In the genomic region with DNA sequence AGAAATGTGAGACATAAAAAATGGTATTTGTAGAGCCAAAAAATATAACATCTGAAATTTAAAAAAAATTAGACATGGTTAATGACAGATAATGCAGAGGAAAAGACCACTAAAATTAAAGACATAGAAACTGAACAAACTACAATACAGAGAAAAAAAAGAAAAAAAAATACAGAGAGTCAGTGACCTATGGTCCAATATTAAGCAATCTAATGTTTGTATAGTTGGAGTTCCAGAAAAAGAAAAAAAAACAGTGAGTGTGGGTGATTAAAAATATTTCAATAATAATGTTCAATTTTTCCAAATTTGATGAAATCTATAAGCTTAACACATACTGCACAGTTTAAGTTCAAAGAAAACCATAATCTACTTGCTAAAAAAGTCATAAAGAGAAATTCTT, we compare ENCODE assay signal across 38 cellular contexts.
"Had no signal": no experiment of that assay in that cellular context is flagged by ENCODE, and none has a peak within 500 bp of the region (broad histone marks: within the 10 kb centered on the region; RNA-seq: fewer than 3 reads in every experiment).

No MANE protein-coding gene starts in this region.

- H3K4me1 Mint-ChIP-seq: activated CD4-positive, alpha-beta memory T cell treated with anti-CD3 and anti-CD28 coated beads, Interleukin-2, amount 10 ng/mL, durations not matched to agents 7 days and 5 days; activated CD4-positive, alpha-beta T cell treated with anti-CD3 and anti-CD28 coated beads for 36 hours; activated CD4-positive, alpha-beta T cell treated with anti-CD3 and anti-CD28 coated beads, Interleukin-2, amount 10 ng/mL, durations not matched to agents 7 days and 5 days; activated CD8-positive, alpha-beta memory T cell treated with anti-CD3 and anti-CD28 coated beads, Interleukin-2, amount 10 ng/mL, durations not matched to agents 7 days and 5 days; activated naive CD4-positive, alpha-beta T cell treated with anti-CD3 and anti-CD28 coated beads, Interleukin-2, amount 10 ng/mL, durations not matched to agents 7 days and 5 days; activated naive CD4-positive, alpha-beta T cell treated with anti-CD3 and anti-CD28 coated beads, Interleukin-2, amount 50 U/mL, for 24 hours; activated naive CD8-positive, alpha-beta T cell treated with anti-CD3 and anti-CD28 coated beads, Interleukin-2, amount 10 ng/mL, durations not matched to agents 7 days and 5 days; activated naive CD8-positive, alpha-beta T cell treated with anti-CD3 and anti-CD28 coated beads, Interleukin-2, amount 50 U/mL, for 24 hours; brain; central memory CD8-positive, alpha-beta T cell had no signal

- DNase-seq: activated CD4-positive, alpha-beta memory T cell treated with anti-CD3 and anti-CD28 coated beads, Interleukin-2, amount 10 ng/mL, durations not matched to agents 7 days and 5 days; activated CD4-positive, alpha-beta T cell treated with anti-CD3 and anti-CD28 coated beads for 1 hour; activated CD4-positive, alpha-beta T cell treated with anti-CD3 and anti-CD28 coated beads for 36 hours; activated CD4-positive, alpha-beta T cell treated with anti-CD3 and anti-CD28 coated beads for 48 hours; activated CD4-positive, alpha-beta T cell treated with anti-CD3 and anti-CD28 coated beads, Interleukin-2, amount 10 ng/mL, durations not matched to agents 7 days and 5 days; activated CD4-positive, alpha-beta T cell treated with anti-CD3 and anti-CD28 coated beads, Interleukin-2, amount 50 U/mL, for 48 hours; activated CD4-positive, CD25-positive, alpha-beta regulatory T cell; activated CD8-positive, alpha-beta memory T cell treated with anti-CD3 and anti-CD28 coated beads for 24 hours; activated CD8-positive, alpha-beta memory T cell treated with anti-CD3 and anti-CD28 coated beads, Interleukin-2, amount 10 ng/mL, durations not matched to agents 7 days and 5 days; activated CD8-positive, alpha-beta memory T cell treated with anti-CD3 and anti-CD28 coated beads, Interleukin-2, amount 50 U/mL, for 48 hours; activated CD8-positive, alpha-beta T cell treated with anti-CD3 and anti-CD28 coated beads, Interleukin-2, amount 10 ng/mL, durations not matched to agents 7 days and 5 days; activated effector memory CD4-positive, alpha-beta T cell treated with Interleukin-2 at 50 U/mL for 16 hours; activated gamma-delta T cell; activated naive CD4-positive, alpha-beta T cell treated with anti-CD3 and anti-CD28 coated beads, Interleukin-2, amount 10 ng/mL, durations not matched to agents 7 days and 5 days; activated naive CD4-positive, alpha-beta T cell treated with Interleukin-2 at 50 U/mL for 16 hours; activated naive CD8-positive, alpha-beta T cell treated with anti-CD3 and anti-CD28 coated beads, Interleukin-2, amount 10 ng/mL, durations not matched to agents 7 days and 5 days; activated naive CD8-positive, alpha-beta T cell treated with anti-CD3 and anti-CD28 coated beads, Interleukin-2, amount 50 U/mL, for 24 hours; activated T-cell treated with anti-CD3 and anti-CD28 coated beads, Interleukin-2, amount 50 U/mL, for 24 hours; activated T-cell treated with anti-CD3 and anti-CD28 coated beads, Interleukin-2, amount 50 U/mL, for 48 hours; amygdala; anterior cingulate cortex; caudate nucleus; cerebellar nuclear complex; T-helper 1 cell; T-helper 2 cell; T-helper 9 cell; WERI-Rb-1 had no signal

- H3K27me3 ChIP-seq: ascending aorta, cardiac muscle cell had no signal

- H3K4me3 Mint-ChIP-seq: activated CD4-positive, alpha-beta memory T cell treated with anti-CD3 and anti-CD28 coated beads, Interleukin-2, amount 10 ng/mL, durations not matched to agents 7 days and 5 days; activated CD4-positive, alpha-beta T cell treated with anti-CD3 and anti-CD28 coated beads for 36 hours; activated CD4-positive, alpha-beta T cell treated with anti-CD3 and anti-CD28 coated beads, Interleukin-2, amount 10 ng/mL, durations not matched to agents 7 days and 5 days; activated CD8-positive, alpha-beta memory T cell treated with anti-CD3 and anti-CD28 coated beads, Interleukin-2, amount 10 ng/mL, durations not matched to agents 7 days and 5 days; activated CD8-positive, alpha-beta T cell treated with anti-CD3 and anti-CD28 coated beads, Interleukin-2, amount 10 ng/mL, durations not matched to agents 7 days and 5 days; activated naive CD4-positive, alpha-beta T cell treated with anti-CD3 and anti-CD28 coated beads, Interleukin-2, amount 10 ng/mL, durations not matched to agents 7 days and 5 days; activated naive CD4-positive, alpha-beta T cell treated with anti-CD3 and anti-CD28 coated beads, Interleukin-2, amount 50 U/mL, for 24 hours; activated naive CD8-positive, alpha-beta T cell; activated naive CD8-positive, alpha-beta T cell treated with anti-CD3 and anti-CD28 coated beads, Interleukin-2, amount 10 ng/mL, durations not matched to agents 7 days and 5 days; activated naive CD8-positive, alpha-beta T cell treated with anti-CD3 and anti-CD28 coated beads, Interleukin-2, amount 50 U/mL, for 24 hours; activated T-cell treated with anti-CD3 and anti-CD28 coated beads, Interleukin-2, amount 50 U/mL, for 24 hours; brain; central memory CD8-positive, alpha-beta T cell; T-helper 1 cell treated with Interleukin-12 subunit alpha and Interleukin-12 subunit beta and Interleukin-4 antibody, amounts not matched to agents 30 μg/mL and 1 μg/mL, for 36 hours; T-helper 2 cell treated with Interferon-gamma antibody and Interleukin-4, amounts not matched to agents 5 μg/mL and 100 μg/mL, for 36 hours; WTC11 had no signal

- H3K9me3 Mint-ChIP-seq: activated CD4-positive, alpha-beta T cell treated with anti-CD3 and anti-CD28 coated beads, Interleukin-2, amount 10 ng/mL, durations not matched to agents 7 days and 5 days had no signal

- H3K36me3 Mint-ChIP-seq: activated CD8-positive, alpha-beta memory T cell treated with anti-CD3 and anti-CD28 coated beads, Interleukin-2, amount 10 ng/mL, durations not matched to agents 7 days and 5 days; activated naive CD4-positive, alpha-beta T cell treated with anti-CD3 and anti-CD28 coated beads, Interleukin-2, amount 10 ng/mL, durations not matched to agents 7 days and 5 days; activated naive CD4-positive, alpha-beta T cell treated with anti-CD3 and anti-CD28 coated beads, Interleukin-2, amount 50 U/mL, for 24 hours; activated naive CD8-positive, alpha-beta T cell; activated naive CD8-positive, alpha-beta T cell treated with anti-CD3 and anti-CD28 coated beads, Interleukin-2, amount 10 ng/mL, durations not matched to agents 7 days and 5 days; WTC11 had no signal

- ATAC-seq: activated CD4-positive, alpha-beta T cell treated with anti-CD3 and anti-CD28 coated beads for 36 hours; activated CD4-positive, CD25-positive, alpha-beta regulatory T cell treated with anti-CD3 and anti-CD28 coated beads, Interleukin-2, amount 50 U/mL, for 24 hours; activated CD8-positive, alpha-beta memory T cell treated with anti-CD3 and anti-CD28 coated beads, Interleukin-2, amount 10 ng/mL, durations not matched to agents 7 days and 5 days; activated CD8-positive, alpha-beta T cell treated with anti-CD3 and anti-CD28 coated beads, Interleukin-2, amount 10 ng/mL, durations not matched to agents 7 days and 5 days; activated naive CD8-positive, alpha-beta T cell treated with anti-CD3 and anti-CD28 coated beads, Interleukin-2, amount 50 U/mL, for 24 hours; WTC11 had no signal

- H3K27ac Mint-ChIP-seq: activated CD4-positive, alpha-beta memory T cell treated with anti-CD3 and anti-CD28 coated beads, Interleukin-2, amount 10 ng/mL, durations not matched to agents 7 days and 5 days; activated CD4-positive, alpha-beta T cell treated with anti-CD3 and anti-CD28 coated beads for 36 hours; activated CD4-positive, alpha-beta T cell treated with anti-CD3 and anti-CD28 coated beads, Interleukin-2, amount 10 ng/mL, durations not matched to agents 7 days and 5 days; activated CD8-positive, alpha-beta memory T cell treated with anti-CD3 and anti-CD28 coated beads, Interleukin-2, amount 10 ng/mL, durations not matched to agents 7 days and 5 days; activated CD8-positive, alpha-beta T cell treated with anti-CD3 and anti-CD28 coated beads, Interleukin-2, amount 10 ng/mL, durations not matched to agents 7 days and 5 days; activated naive CD4-positive, alpha-beta T cell treated with anti-CD3 and anti-CD28 coated beads, Interleukin-2, amount 10 ng/mL, durations not matched to agents 7 days and 5 days; activated naive CD4-positive, alpha-beta T cell treated with anti-CD3 and anti-CD28 coated beads, Interleukin-2, amount 50 U/mL, for 24 hours; activated naive CD8-positive, alpha-beta T cell; activated naive CD8-positive, alpha-beta T cell treated with anti-CD3 and anti-CD28 coated beads, Interleukin-2, amount 10 ng/mL, durations not matched to agents 7 days and 5 days; activated naive CD8-positive, alpha-beta T cell treated with anti-CD3 and anti-CD28 coated beads, Interleukin-2, amount 50 U/mL, for 24 hours; activated T-cell treated with anti-CD3 and anti-CD28 coated beads, Interleukin-2, amount 50 U/mL, for 24 hours; activated T-helper 2 cell treated with anti-CD3 and anti-CD28 coated beads, Interferon-gamma antibody, Interleukin-2, Interleukin-4, amounts not matched to agents 10 μg/mL and 5 μg/mL and 100 μg/mL, durations not matched to agents 14 hours and 24 hours and 36 hours; brain; T-helper 1 cell treated with Interleukin-12 subunit alpha and Interleukin-12 subunit beta and Interleukin-4 antibody, amounts not matched to agents 30 μg/mL and 1 μg/mL, for 36 hours; T-helper 2 cell treated with Interferon-gamma antibody and Interleukin-4, amounts not matched to agents 5 μg/mL and 100 μg/mL, for 36 hours; WTC11 had no signal

- H3K9me3 ChIP-seq: ascending aorta had no signal

- H3K27me3 Mint-ChIP-seq: activated CD4-positive, alpha-beta memory T cell treated with anti-CD3 and anti-CD28 coated beads, Interleukin-2, amount 10 ng/mL, durations not matched to agents 7 days and 5 days; activated CD4-positive, alpha-beta T cell treated with anti-CD3 and anti-CD28 coated beads for 36 hours; activated CD4-positive, alpha-beta T cell treated with anti-CD3 and anti-CD28 coated beads, Interleukin-2, amount 10 ng/mL, durations not matched to agents 7 days and 5 days; activated CD8-positive, alpha-beta memory T cell treated with anti-CD3 and anti-CD28 coated beads, Interleukin-2, amount 10 ng/mL, durations not matched to agents 7 days and 5 days; activated naive CD4-positive, alpha-beta T cell treated with anti-CD3 and anti-CD28 coated beads, Interleukin-2, amount 10 ng/mL, durations not matched to agents 7 days and 5 days; activated naive CD4-positive, alpha-beta T cell treated with anti-CD3 and anti-CD28 coated beads, Interleukin-2, amount 50 U/mL, for 24 hours; activated naive CD8-positive, alpha-beta T cell; activated naive CD8-positive, alpha-beta T cell treated with anti-CD3 and anti-CD28 coated beads, Interleukin-2, amount 10 ng/mL, durations not matched to agents 7 days and 5 days; activated naive CD8-positive, alpha-beta T cell treated with anti-CD3 and anti-CD28 coated beads, Interleukin-2, amount 50 U/mL, for 24 hours; activated T-cell treated with anti-CD3 and anti-CD28 coated beads, Interleukin-2, amount 50 U/mL, for 24 hours; central memory CD8-positive, alpha-beta T cell had no signal

- H3K36me3 ChIP-seq: ascending aorta, cardiac muscle cell, WERI-Rb-1 had no signal

- H3K4me3 ChIP-seq: ascending aorta, cardiac muscle cell had no signal

- H3K4me1 ChIP-seq: ascending aorta had no signal

- H3K27ac ChIP-seq: ascending aorta, cardiac muscle cell, WERI-Rb-1 had no signal
